ENCODE assay signal across 9 cellular contexts in the genomic region with DNA sequence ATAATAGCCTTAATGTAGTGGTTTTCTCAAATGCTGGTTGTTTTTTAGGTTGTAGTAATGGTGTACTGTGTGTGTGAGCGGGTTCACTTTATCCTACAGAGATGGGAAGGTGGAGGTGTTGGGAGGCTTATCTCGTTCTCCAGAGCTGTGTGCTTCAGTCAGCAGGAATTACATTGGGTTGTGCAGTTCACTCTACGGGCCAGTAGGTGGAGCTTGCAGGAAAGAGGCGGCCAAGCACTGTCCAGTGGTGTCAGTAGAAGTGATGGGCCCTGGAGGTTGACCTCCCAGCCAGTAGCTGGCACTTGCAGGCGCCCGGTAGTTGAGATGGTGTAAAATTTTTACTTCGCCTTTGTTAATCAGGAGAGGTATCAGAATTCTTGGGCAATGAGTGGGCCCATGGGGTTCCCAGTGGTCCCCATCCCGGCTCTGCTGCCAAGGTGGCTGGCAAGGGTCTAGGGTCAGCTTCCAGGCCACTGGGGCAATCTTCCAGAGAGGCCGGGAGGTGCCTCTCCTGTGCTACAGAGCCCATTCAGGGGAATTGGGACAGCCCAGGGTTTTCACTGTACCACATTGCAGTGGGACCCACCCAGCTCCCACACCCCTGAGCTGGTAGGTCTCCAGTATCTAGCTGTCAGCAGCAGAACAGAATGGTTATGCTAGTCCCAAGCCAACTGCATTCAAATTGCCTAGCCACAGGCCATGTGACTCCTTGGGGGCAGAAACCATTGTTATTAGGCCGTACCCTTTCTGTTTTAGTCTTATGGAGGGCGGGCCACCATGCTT. TPM values are rescaled to one million over a fixed set of nuclear protein-coding genes. Genes with fewer than 3 reads are reported as not detected.
DNase-seq lines count a peak whose midpoint lies in the region; ATAC-seq and TF ChIP-seq lines count a peak whose summit lies in the region.
"Had no signal": no experiment of that assay in that cellular context is flagged by ENCODE, and none has a peak within 500 bp of the region (broad histone marks: within the 10 kb centered on the region; RNA-seq: fewer than 3 reads in every experiment).

No MANE protein-coding gene starts in this region.

- no peak overlapping the region for H3K4me3 Mint-ChIP-seq in T-cell

- WGBS in spleen, 5 donors = 61 to 74% (median 68%) methylated on average over 11 of the region's 11 CpGs

- H3K27ac ChIP-seq in spleen = peak overlapping the region in 1 of 8 donors; percentile 42
- H3K27ac ChIP-seq: BLaER1 had no signal

- H3K4me3 ChIP-seq in astrocyte of the spinal cord (ENCODE audit: low read depth, low read length) = no peak overlapping the region
- H3K4me3 ChIP-seq in spleen = no peak overlapping the region
- H3K4me3 ChIP-seq: BLaER1 had no signal

- H3K4me1 Mint-ChIP-seq in T-cell = peaks cover 36 to 50% (median 46%) of the 10 kb centered on the region in 3 donors

- no peaks in the 10 kb centered on the region for H3K9me3 Mint-ChIP-seq in T-cell

- TF ChIP-seq CTCF in astrocyte of the spinal cord (IDR thresholded peaks at IDR 0.05; ENCODE audit: low read depth, low read length) (peak; percentile 95), spleen (IDR thresholded peaks at IDR 0.05 in 8 of 11, conservative IDR thresholded peaks at IDR 0.05 in 3 of 11) (peak; percentile 79 to 93 (median 87))

- H3K36me3 Mint-ChIP-seq in T-cell = peaks cover 57% of the 10 kb centered on the region

- peaks cover 0 to 91% (median 47%) of the 10 kb centered on the region in 6 donors for H3K36me3 ChIP-seq in spleen

- DNase-seq in NCI-H2081 (lab: John Stamatoyannopoulos, UW) (peak; percentile 46 to 61), NCI-H2081 treated with DMSO at 0.1 percent for 48 hours (lab: John Stamatoyannopoulos, UW) (no peak), MV-4-11 (lab: John Stamatoyannopoulos, UW) (peak; percentile 40), T-cell (peak in 29 of 34 experiments; percentile 17 to 53 (median 32)), astrocyte of the spinal cord (ENCODE audit: low read depth, low spot score) (peak; percentile 60), hippocampal formation (lab: John Stamatoyannopoulos, UW) (peak; percentile 69 to 76), spleen (peak; percentile 86)

- CTCF ChIA-PET in T-cell (lab: Charles Lee) = interaction anchor here (0.5 to 2.8 kb wide), 44 partner anchors 8 to 276 kb away, joined by 3 to 26 read pairs (median 4); no protein-coding TSS in a partner anchor

- in situ Hi-C loops in astrocyte of the spinal cord (cut with HindIII; ENCODE audit: low sequenced_read_pairs) = no loop called here

- POLR2A ChIA-PET in T-cell (lab: Charles Lee) = interaction anchor here in 1 of 2 donors (0.7 kb wide), 1 partner anchor 51 kb away, joined by 3 read pairs; no protein-coding TSS in a partner anchor

- no peaks in the 10 kb centered on the region for H3K9me3 ChIP-seq in spleen

- H3K27me3 ChIP-seq in spleen (replicated peaks in 1 of 7) = no peaks in the 10 kb centered on the region
- H3K27me3 ChIP-seq: BLaER1 had no signal

- intact Hi-C loops in spleen (cut with DNase I; ENCODE audit: low total_unique reads) = loop anchor here (10.0 kb wide), 1 partner anchor 104 kb away; no protein-coding TSS in a partner anchor

- TF ChIP-seq POLR2A in spleen (IDR thresholded peaks at IDR 0.05) = no peak

- no peaks in the 10 kb centered on the region for H3K27me3 Mint-ChIP-seq in T-cell

- ATAC-seq in HG02588 (IDR thresholded peaks at IDR 0.05; ENCODE audit: unreplicated experiment) (peak; percentile 88), T-cell (replicated peaks in 1 of 4) (peak; percentile 62 to 72 (median 65))

- peaks cover 0 to 12% (median 4%) of the 10 kb centered on the region in 6 donors for H3K4me1 ChIP-seq in spleen

- peak overlapping the region; percentile 73 to 81 for H3K27ac Mint-ChIP-seq in T-cell

RNA-seq across cellular contexts. Expression of gene BIRC2, which starts 43.8 kb away (rescaled TPM):
- total RNA-seq in T-cell (100 to 1,000 TPM in 1 of 5 donors, 10 to 100 TPM in 4; 53.3 to 100 (median 60.8) TPM), spleen (100 to 1,000 TPM in 1 of 7 donors, 10 to 100 TPM in 6; 43.8 to 101 (median 49.8) TPM)
- 10 to 100 TPM; 24.0 to 32.0 (median 27.7) TPM for polyA plus RNA-seq in spleen
